In genomic region chr6:47839645-47840044, GRCh38 we compare ENCODE assay signal across 2 cellular contexts.
TF ChIP-seq lines count a peak whose summit lies in the region.

No MANE protein-coding gene starts in this region.

TF ChIP-seq in HepG2, 621 proteins besides CTCF, POLR2A, EP300 and RAD21:
- no peak for TF ChIP-seq HNF4G (IDR thresholded peaks at IDR 0.05; ENCODE audit: borderline replicate concordance, low read depth, low read length)
- TF ChIP-seq HNF4G (CRISPR knock-in tag; IDR thresholded peaks at IDR 0.05; ENCODE audit: borderline replicate concordance, low read depth) = no peak
- TF ChIP-seq PAF1 (CRISPR knock-in tag; IDR thresholded peaks at IDR 0.05) = no peak
- no peak for TF ChIP-seq ZBTB33 (CRISPR knock-in tag; IDR thresholded peaks at IDR 0.05)
- TF ChIP-seq NR1H2 (CRISPR knock-in tag; IDR thresholded peaks at IDR 0.05; ENCODE audit: borderline replicate concordance, low read depth) = no peak
- peak; percentile 86 for TF ChIP-seq LCORL (IDR thresholded peaks at IDR 0.05)
- TF ChIP-seq LCORL (CRISPR knock-in tag; IDR thresholded peaks at IDR 0.05) = no peak

TF ChIP-seq in K562, 482 proteins besides CTCF, POLR2A, EP300 and RAD21:
- TF ChIP-seq NFIX (CRISPR knock-in tag; IDR thresholded peaks at IDR 0.05; ENCODE audit: low read depth) (peak; percentile 65; the same call in 1 of the 2 replicates), AFF1 (IDR thresholded peaks at IDR 0.05; ENCODE audit: low read depth in 1 of 2, partially characterized antibody in 2 of 2) (no peak), RBM22 (IDR thresholded peaks at IDR 0.05; ENCODE audit: low read depth, low read length, poor library complexity, severe bottlenecking) (no peak), NFIC (IDR thresholded peaks at IDR 0.05) (peak; percentile 79)
TF ChIP-seq in K562: peak in this region for 2.
